8 cellular contexts compared by ENCODE assay signal in genomic region chr1:155128755-155129473, GRCh38. TPM values are rescaled to one million over a fixed set of nuclear protein-coding genes. Genes with fewer than 3 reads are reported as not detected.
DNase-seq lines count a peak whose midpoint lies in the region; ATAC-seq and TF ChIP-seq lines count a peak whose summit lies in the region.

No MANE protein-coding gene starts in this region.

- H3K27me3 ChIP-seq in prostate gland (replicated peaks; ENCODE audit: insufficient read depth): no peaks in the 10 kb centered on the region

- H3K36me3 ChIP-seq in prostate gland: peaks cover under 1 to 9% of the 10 kb centered on the region in 2 donors

- peak in 1 of 4 experiments; percentile 4 for TF ChIP-seq CTCF in prostate gland (IDR thresholded peaks at IDR 0.05)

- peak; percentile 2 to 13 for ATAC-seq in left cardiac atrium
- ATAC-seq in HG02610 (IDR thresholded peaks at IDR 0.05; ENCODE audit: unreplicated experiment): no peak
- ATAC-seq in GM21619 (IDR thresholded peaks at IDR 0.05; ENCODE audit: unreplicated experiment): no peak

- WGBS in prostate gland: 9% methylated on average over 14 of the region's 14 CpGs

- H3K4me1 ChIP-seq in prostate gland (replicated peaks): peaks cover 19% of the 10 kb centered on the region

- DNase-seq in H4 (ENCODE audit: low spot score) (peak; percentile 46), UCSD-AML1 (lab: John Stamatoyannopoulos, UW; ENCODE audit: unreplicated experiment) (peak; percentile 51), left cardiac atrium (peak; percentile 48), prostate gland (ENCODE audit: low spot score) (peak; percentile 62), SIG-M5 treated with dmso at 0.1 percent for 504 hours (lab: John Stamatoyannopoulos, UW; ENCODE audit: unreplicated experiment) (no peak), posterior vena cava (ENCODE audit: low spot score) (no peak)

- intact Hi-C loops in left cardiac atrium (cut with DNase I): loop anchor here in 1 of 2 donors (5.0 kb wide), 1 partner anchor 37 kb away; no protein-coding TSS in a partner anchor
- intact Hi-C loops in prostate gland (cut with DNase I): no loop called here
- intact Hi-C loops in posterior vena cava (cut with DNase I): loop anchor here (1.0 to 5.0 kb wide), 2 partner anchors 37 kb away; no protein-coding TSS in a partner anchor

- peak overlapping the region; percentile 94 to 98 for H3K27ac ChIP-seq in prostate gland

- no peaks in the 10 kb centered on the region for H3K9me3 ChIP-seq in prostate gland

- TF ChIP-seq POLR2A in prostate gland (IDR thresholded peaks at IDR 0.05): peak; percentile 60

- H3K4me3 ChIP-seq in prostate gland: peak overlapping the region; percentile 71 to 80

RNA-seq across cellular contexts. Expression of gene EFNA1, which starts 1.2 kb away (rescaled TPM):
- 14.6 and 28.0 TPM in 2 replicates for total RNA-seq in H4 (2014; rRNA removed; shearing (Covaris generic))
- total RNA-seq in left cardiac atrium (10 to 100 TPM; 33.3 to 39.1 TPM), prostate gland (100 to 1,000 TPM in 1 of 2 donors, 10 to 100 TPM in 1; 85.1 to 132 TPM), posterior vena cava (10 to 100 TPM; 12.6 to 13.2 TPM)

RNA-seq across cellular contexts. Expression of gene SLC50A1, which starts 6.7 kb away (rescaled TPM):
- total RNA-seq in H4 (2014; rRNA removed; shearing (Covaris generic)): 35.8 and 40.5 TPM in 2 replicates
- total RNA-seq in left cardiac atrium (10 to 100 TPM; 12.2 to 13.0 TPM), prostate gland (10 to 100 TPM; 26.6 to 48.0 TPM), posterior vena cava (10 to 100 TPM; 24.5 TPM)

RNA-seq across cellular contexts. Expression of gene DPM3, which starts 11.4 kb away (rescaled TPM):
- 53.2 and 72.4 TPM in 2 replicates for total RNA-seq in H4 (2014; rRNA removed; shearing (Covaris generic))
- 10 to 100 TPM; 65.8 to 78.6 TPM for total RNA-seq in left cardiac atrium
- total RNA-seq in prostate gland: 10 to 100 TPM; 93.6 to 97.0 TPM
- total RNA-seq in posterior vena cava: 10 to 100 TPM; 53.1 to 75.2 TPM

RNA-seq across cellular contexts. Expression of gene KRTCAP2, which starts 44.2 kb away (rescaled TPM):
- 128 and 140 TPM in 2 replicates for total RNA-seq in H4 (2014; rRNA removed; shearing (Covaris generic))
- 100 to 1,000 TPM; 143 to 156 TPM for total RNA-seq in left cardiac atrium
- 100 to 1,000 TPM; 111 to 236 TPM for total RNA-seq in prostate gland
- 100 to 1,000 TPM; 145 to 146 TPM for total RNA-seq in posterior vena cava

RNA-seq across cellular contexts. Expression of gene TRIM46, which starts 44.7 kb away (rescaled TPM):
- 0.37 and 1.1 TPM in 2 replicates for total RNA-seq in H4 (2014; rRNA removed; shearing (Covaris generic))
- total RNA-seq in left cardiac atrium (under 1 TPM; 0.15 to 0.21 TPM), prostate gland (1 to 10 TPM in 1 of 2 donors, under 1 TPM in 1; 0.14 to 1.6 TPM), posterior vena cava (1 to 10 TPM; 1.3 to 2.1 TPM)

Comparison
In these comparisons a context has a peak if more than half of its experiments do, and no peak if none do; other contexts are left out.
1. DNase-seq: peak in H4 (single experiment), UCSD-AML1 (single experiment), left cardiac atrium (single experiment) and prostate gland (single experiment); none in SIG-M5 treated with dmso at 0.1 percent for 504 hours (single experiment) and posterior vena cava (single experiment).
2. ATAC-seq: peak in left cardiac atrium (2 of 2); none in HG02610 (single experiment) and GM21619 (single experiment).